Comparison of ENCODE assay signal across 1 cellular context in the genomic region with DNA sequence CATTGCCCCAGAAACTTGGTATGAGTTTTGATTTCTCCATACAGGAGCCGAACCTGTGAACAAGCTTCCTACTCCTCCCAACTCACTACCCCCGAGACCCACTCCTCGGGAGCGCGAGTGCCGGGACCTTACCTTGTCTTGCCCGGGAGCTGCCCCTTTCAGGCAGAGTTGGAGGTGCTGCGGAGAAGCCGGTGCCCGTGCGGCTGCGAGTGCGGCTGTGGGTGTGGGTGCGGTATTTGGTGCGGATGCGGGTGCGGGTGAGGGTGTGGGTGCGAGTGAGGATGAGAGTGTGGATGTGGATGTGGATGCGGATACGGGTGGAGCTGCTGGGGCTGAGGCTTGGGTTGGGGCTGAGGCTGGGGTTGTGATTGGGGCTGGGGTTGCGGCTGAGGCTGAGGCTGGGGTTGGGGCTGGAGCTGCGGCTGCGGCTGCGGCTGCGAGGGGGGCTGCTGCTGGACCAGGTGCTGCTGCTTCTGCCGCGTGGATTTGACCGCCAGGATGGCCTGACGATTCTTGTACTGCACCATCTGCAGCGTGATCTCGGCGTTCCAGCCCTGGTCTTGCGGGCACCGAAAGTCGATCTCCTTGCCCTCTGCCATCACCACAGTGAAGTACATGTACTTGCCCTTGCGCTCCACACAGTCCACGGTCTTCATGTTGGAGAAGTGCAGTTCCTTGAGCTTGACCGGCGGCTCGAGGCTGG.
TF ChIP-seq lines count a peak whose summit lies in the region.

No MANE protein-coding gene starts in this region.

TF ChIP-seq in WTC11, 78 proteins besides CTCF, POLR2A, EP300 and RAD21 (continued from another document):
- TF ChIP-seq ARID4B (CRISPR knock-in tag; IDR thresholded peaks at IDR 0.05; ENCODE audit: borderline replicate concordance): peak; percentile 77; the same call in 1 of the 2 replicates
- no peak for TF ChIP-seq CBFB (CRISPR knock-in tag; IDR thresholded peaks at IDR 0.05; ENCODE audit: low read depth)
- no peak for TF ChIP-seq FOXP1 (CRISPR knock-in tag; IDR thresholded peaks at IDR 0.05; ENCODE audit: borderline replicate concordance)
- TF ChIP-seq FOXJ3 (CRISPR knock-in tag; IDR thresholded peaks at IDR 0.05; ENCODE audit: borderline replicate concordance): no peak
- TF ChIP-seq, protein P1, sequence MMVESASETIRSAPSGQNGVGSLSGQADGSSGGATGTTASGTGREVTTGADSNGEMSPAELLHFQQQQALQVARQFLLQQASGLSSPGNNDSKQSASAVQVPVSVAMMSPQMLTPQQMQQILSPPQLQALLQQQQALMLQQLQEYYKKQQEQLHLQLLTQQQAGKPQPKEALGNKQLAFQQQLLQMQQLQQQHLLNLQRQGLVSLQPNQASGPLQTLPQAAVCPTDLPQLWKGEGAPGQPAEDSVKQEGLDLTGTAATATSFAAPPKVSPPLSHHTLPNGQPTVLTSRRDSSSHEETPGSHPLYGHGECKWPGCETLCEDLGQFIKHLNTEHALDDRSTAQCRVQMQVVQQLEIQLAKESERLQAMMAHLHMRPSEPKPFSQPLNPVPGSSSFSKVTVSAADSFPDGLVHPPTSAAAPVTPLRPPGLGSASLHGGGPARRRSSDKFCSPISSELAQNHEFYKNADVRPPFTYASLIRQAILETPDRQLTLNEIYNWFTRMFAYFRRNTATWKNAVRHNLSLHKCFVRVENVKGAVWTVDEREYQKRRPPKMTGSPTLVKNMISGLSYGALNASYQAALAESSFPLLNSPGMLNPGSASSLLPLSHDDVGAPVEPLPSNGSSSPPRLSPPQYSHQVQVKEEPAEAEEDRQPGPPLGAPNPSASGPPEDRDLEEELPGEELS (CRISPR knock-in tag; IDR thresholded peaks at IDR 0.05): no peak
- TF ChIP-seq ERG (CRISPR knock-in tag; IDR thresholded peaks at IDR 0.05): no peak
- no peak for TF ChIP-seq ZBTB43 (CRISPR knock-in tag; IDR thresholded peaks at IDR 0.05)
- TF ChIP-seq AR (CRISPR knock-in tag; IDR thresholded peaks at IDR 0.05): no peak
- TF ChIP-seq, protein P2, sequence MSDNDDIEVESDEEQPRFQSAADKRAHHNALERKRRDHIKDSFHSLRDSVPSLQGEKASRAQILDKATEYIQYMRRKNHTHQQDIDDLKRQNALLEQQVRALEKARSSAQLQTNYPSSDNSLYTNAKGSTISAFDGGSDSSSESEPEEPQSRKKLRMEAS (CRISPR knock-in tag; IDR thresholded peaks at IDR 0.05): no peak
- 0 out of 2 replicates have a peak, but pooled peaks have one; percentile 3 for TF ChIP-seq IRF1 (CRISPR knock-in tag; IDR thresholded peaks at IDR 0.05)
- TF ChIP-seq ETV6 (CRISPR knock-in tag; IDR thresholded peaks at IDR 0.05): no peak
